ENCODE assay signal across 24 cellular contexts in the genomic region with DNA sequence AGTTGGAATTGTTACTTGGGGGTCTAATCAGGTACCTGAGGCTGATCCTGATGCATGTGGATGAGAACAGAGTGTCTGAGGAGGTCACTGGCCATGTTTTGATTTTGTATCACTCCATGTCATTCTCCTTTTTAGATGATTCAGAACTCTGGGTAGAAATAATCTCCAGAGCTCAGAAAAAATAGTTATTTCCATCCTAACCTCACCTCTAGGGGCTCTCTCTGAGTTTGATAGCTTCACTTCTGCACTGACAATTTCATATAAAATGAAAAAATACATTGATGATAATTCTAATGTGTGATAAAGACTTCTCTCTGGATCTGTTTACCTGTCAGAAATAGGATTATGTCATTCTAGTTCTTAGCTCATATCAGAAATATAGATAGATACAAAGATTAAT. TPM values are rescaled to one million over a fixed set of nuclear protein-coding genes. Genes with fewer than 3 reads are reported as not detected.
DNase-seq lines count a peak whose midpoint lies in the region; ATAC-seq, FAIRE-seq and TF ChIP-seq lines count a peak whose summit lies in the region.
"Had no signal": no experiment of that assay in that cellular context is flagged by ENCODE, and none has a peak within 500 bp of the region (broad histone marks: within the 10 kb centered on the region; RNA-seq: fewer than 3 reads in every experiment).

No MANE protein-coding gene starts in this region.

- peak overlapping the region; percentile 5 for H3K4me2 ChIP-seq in GM23248 (ENCODE audit: unreplicated experiment)

- H3K9me2 ChIP-seq in GM23248 (ENCODE audit: insufficient read depth): no peaks in the 10 kb centered on the region

- no peaks in the 10 kb centered on the region for H4K20me1 ChIP-seq in GM23248 (ENCODE audit: insufficient read depth)

- H3K27me3 Mint-ChIP-seq in mesothelial cell of epicardium (ENCODE audit: low read depth): no peaks in the 10 kb centered on the region

- POLR2A ChIA-PET in A673 (lab: Charles Lee; ENCODE audit: low non-redundant PET) (no interaction called here), Panc1 (lab: Charles Lee) (no interaction called here)

- H3K27ac Mint-ChIP-seq in mesothelial cell of epicardium: peak overlapping the region; percentile 11
- H3K27ac Mint-ChIP-seq: IgD-negative memory B cell had no signal

- peaks cover 8% of the 10 kb centered on the region for H3F3A ChIP-seq in GM23248 (ENCODE audit: insufficient read depth)

- FAIRE-seq in HTR-8/SVneo (lab: Jason Lieb, UNC): no peak
- FAIRE-seq: A204.1, GM12878, RCC 7860 had no signal

- DNase-seq in A673 (ENCODE audit: low spot score): no peak
- DNase-seq in GM23248: peak; percentile 15
- DNase-seq in Panc1 (ENCODE audit: low read depth, low spot score): no peak
- DNase-seq in mesothelial cell of epicardium (ENCODE audit: low spot score in 2 of 2, unreplicated experiment in 2 of 2): no peak
- DNase-seq in NOMO-1 treated with DMSO at 0.1 percent for 48 hours (lab: John Stamatoyannopoulos, UW; ENCODE audit: unreplicated experiment): no peak
- DNase-seq in NCI-H1417 (lab: John Stamatoyannopoulos, UW): no peak
- DNase-seq in HK-2 (ENCODE audit: unreplicated experiment): no peak
- no peak for DNase-seq in HTR-8/SVneo (ENCODE audit: insufficient read length, low spot score)
- DNase-seq: AML-193, COR-L47, MV-4-11, NCI-H1417 treated with DMSO at 0.1 percent for 48 hours, NCI-H1930, NCI-H2171, NCI-H748 treated with DMSO at 0.1 percent for 48 hours, Right ventricle myocardium superior, T-helper 1 cell had no signal

- H3K4me3 ChIP-seq in A673 (ENCODE audit: low read depth, low read length, poor library complexity, severe bottlenecking) (no peak overlapping the region), GM23248 (no peak overlapping the region), Panc1 (ENCODE audit: low read depth in 2 of 2, low read length in 2 of 2) (no peak overlapping the region)
- H3K4me3 ChIP-seq: GM12878 had no signal

- H3K79me2 ChIP-seq in GM23248 (ENCODE audit: insufficient read depth): no peaks in the 10 kb centered on the region

- peaks cover 19% of the 10 kb centered on the region for H3K4me1 Mint-ChIP-seq in mesothelial cell of epicardium
- H3K4me1 Mint-ChIP-seq: IgD-negative memory B cell had no signal

- H3K9me3 Mint-ChIP-seq in mesothelial cell of epicardium: no peaks in the 10 kb centered on the region
- H3K9me3 Mint-ChIP-seq: IgD-negative memory B cell had no signal

- H3K4me3 Mint-ChIP-seq in mesothelial cell of epicardium: no peak overlapping the region
- H3K4me3 Mint-ChIP-seq: IgD-negative memory B cell had no signal

- intact Hi-C loops in A673 (cut with micrococcal nuclease; ENCODE audit: unreplicated experiment): no loop called here
- intact Hi-C loops in Panc1 (cut with micrococcal nuclease; ENCODE audit: unreplicated experiment): no loop called here

- no peaks in the 10 kb centered on the region for H3K4me1 ChIP-seq in A673 (ENCODE audit: insufficient read depth, low read length, poor library complexity, severe bottlenecking)
- peaks cover 17% of the 10 kb centered on the region for H3K4me1 ChIP-seq in GM23248 (ENCODE audit: insufficient read depth)
- no peaks in the 10 kb centered on the region for H3K4me1 ChIP-seq in Panc1 (ENCODE audit: control insufficient read depth, insufficient read depth, low read length)

- no peak for ATAC-seq in Panc1
- ATAC-seq: GM12878, SK-N-SH treated with all-trans-retinoic acid at 6 μM for 48 hours had no signal

- TF ChIP-seq CTCF in A673 (conservative IDR thresholded peaks at IDR 0.05; ENCODE audit: low read depth, low read length): 0 out of 2 replicates have a peak, but pooled peaks have one; percentile 15
- TF ChIP-seq CTCF in Panc1 (IDR thresholded peaks at IDR 0.05): 0 out of 2 replicates have a peak, but pooled peaks have one; percentile 6
- no peak for TF ChIP-seq CTCF in mesothelial cell of epicardium (IDR thresholded peaks at IDR 0.05; ENCODE audit: unreplicated experiment)

- H3K27ac ChIP-seq in A673 (ENCODE audit: low read depth, low read length, poor library complexity, severe bottlenecking) (no peak overlapping the region), GM23248 (no peak overlapping the region), Panc1 (ENCODE audit: low read length) (no peak overlapping the region)

- in situ Hi-C loops in GM23248 (cut with MboI) (no loop called here), Panc1 (cut with HindIII; ENCODE audit: low pct_unique_long_range_greater_than_20kb, low sequenced_read_pairs) (no loop called here)

- BruUV-seq in A673 (replicated peaks; lab: Mats Ljungman, UMichigan): no TSS peak
- no TSS peak for BruUV-seq in Panc1 (replicated peaks; lab: Mats Ljungman, UMichigan)

- H2AFZ ChIP-seq in GM23248: peak overlapping the region; percentile 6; the same call in 1 of the 2 replicates

- H3K36me3 ChIP-seq in A673 (ENCODE audit: insufficient read depth, low read length, poor library complexity, severe bottlenecking): no peaks in the 10 kb centered on the region
- H3K36me3 ChIP-seq in GM23248 (ENCODE audit: low read depth): no peaks in the 10 kb centered on the region
- no peaks in the 10 kb centered on the region for H3K36me3 ChIP-seq in Panc1 (ENCODE audit: control insufficient read depth, insufficient read depth, low read length)

- H3K36me3 Mint-ChIP-seq in mesothelial cell of epicardium: no peaks in the 10 kb centered on the region
- H3K36me3 Mint-ChIP-seq: IgD-negative memory B cell had no signal

- H3K27me3 ChIP-seq in A673 (replicated peaks; ENCODE audit: insufficient read depth, low read depth, low read length, poor library complexity) (no peaks in the 10 kb centered on the region), GM23248 (replicated peaks; ENCODE audit: insufficient read depth) (no peaks in the 10 kb centered on the region), Panc1 (ENCODE audit: control insufficient read depth, insufficient read depth, low read length) (no peaks in the 10 kb centered on the region; the same call in 1 of the 2 replicates)

- H3K9ac ChIP-seq in GM23248: no peak overlapping the region

- CTCF ChIA-PET in A673 (lab: Charles Lee) (no interaction called here), Panc1 (lab: Charles Lee) (interaction anchor here (1.0 kb wide), 1 partner anchor 258 kb away, joined by 3 read pairs; no protein-coding TSS in a partner anchor)

- H3K9me3 ChIP-seq in A673 (ENCODE audit: low read depth, low read length, poor library complexity, severe bottlenecking) (no peaks in the 10 kb centered on the region), GM23248 (ENCODE audit: low read depth) (no peaks in the 10 kb centered on the region), Panc1 (ENCODE audit: control insufficient read depth, insufficient read depth, low read depth, low read length) (no peaks in the 10 kb centered on the region)

RNA-seq across cellular contexts. Expression of a gene that starts 6.2 kb away (rescaled TPM):
- total RNA-seq in A673 (2021): not detected in 2 replicates
- not detected in 2 replicates for total RNA-seq in GM23248 (2014; rRNA removed; shearing (Covaris generic))
- polyA plus RNA-seq in GM23248 (2016; fragmentation: Nextera tagmentation; extraction: Ambion mirVana): not detected in 2 replicates
- not detected for total RNA-seq in Panc1 (2021; ENCODE audit: unreplicated experiment)
- not detected for polyA plus RNA-seq in Panc1 (2012; ENCODE audit: insufficient read length)
- total RNA-seq in mesothelial cell of epicardium: not detected in 3 replicates
- total RNA-seq: GM12878, LHCN-M2, NCI-H460, Right ventricle myocardium superior had no signal
- polyA plus RNA-seq: GM12878, IgD-negative memory B cell had no signal

RNA-seq across cellular contexts. Expression of a gene that starts 11.8 kb away (rescaled TPM):
- total RNA-seq in A673 (2021) (not detected in 2 replicates), Panc1 (2021; ENCODE audit: unreplicated experiment) (0.13 TPM), mesothelial cell of epicardium (not detected in 3 replicates)
- not detected in 2 replicates for total RNA-seq in GM23248 (2014; rRNA removed; shearing (Covaris generic))
- polyA plus RNA-seq in GM23248 (2016; fragmentation: Nextera tagmentation; extraction: Ambion mirVana): not detected in 2 replicates
- not detected for polyA plus RNA-seq in Panc1 (2012; ENCODE audit: insufficient read length)
- total RNA-seq: LHCN-M2, NCI-H460, Right ventricle myocardium superior had no signal
- polyA plus RNA-seq: GM12878, IgD-negative memory B cell had no signal

RNA-seq across cellular contexts. Expression of a gene that starts 50.8 kb away (rescaled TPM):
- total RNA-seq in A673 (2021) (35.0 and 36.2 TPM in 2 replicates), Panc1 (2021; ENCODE audit: unreplicated experiment) (70.8 TPM), mesothelial cell of epicardium (39.0 to 43.6 TPM (median 39.5 TPM) in 3 replicates)
- total RNA-seq in GM23248 (2014; rRNA removed; shearing (Covaris generic)): 21.8 and 23.3 TPM in 2 replicates
- polyA plus RNA-seq in GM23248 (2016; fragmentation: Nextera tagmentation; extraction: Ambion mirVana): 141 and 145 TPM in 2 replicates
- 60.4 TPM for polyA plus RNA-seq in Panc1 (2012; ENCODE audit: insufficient read length)
